ENCODE assay signal across 8 cellular contexts in genomic region chr17:57459286-57459915, GRCh38.
DNase-seq lines count a peak whose midpoint lies in the region; ATAC-seq and TF ChIP-seq lines count a peak whose summit lies in the region.

No MANE protein-coding gene starts in this region.

- intact Hi-C loops in left colon (cut with DNase I, micrococcal nuclease), result no loop called here
- intact Hi-C loops in cardiac septum (cut with DNase I), result no loop called here

- H3K36me3 Mint-ChIP-seq in WTC11, result no peaks in the 10 kb centered on the region; the same call in 1 of the 2 replicates

- DNase-seq in Daoy (ENCODE audit: low read depth), result peak; percentile 79
- no peak for DNase-seq in WTC11 (ENCODE audit: low spot score)
- no peak for DNase-seq in left colon
- DNase-seq in RPMI8226, result no peak
- no peak for DNase-seq in cardiac septum (ENCODE audit: low spot score)
- DNase-seq in DMS153 treated with DMSO at 0.1 percent for 48 hours (lab: John Stamatoyannopoulos, UW; ENCODE audit: unreplicated experiment), result no peak

- H3K4me3 ChIP-seq in HEK293 (ENCODE audit: low read depth, low read length), result no peak overlapping the region

- no peaks in the 10 kb centered on the region for H3K4me1 ChIP-seq in HEK293 (ENCODE audit: control insufficient read depth, insufficient read depth, low read length)

- H3K27ac ChIP-seq in HEK293 (ENCODE audit: extremely low read depth, low read depth, low read length), result no peak overlapping the region

- no peak for TF ChIP-seq CTCF in HEK293 (tag by site-specific recombination; IDR thresholded peaks at IDR 0.05)
- no peak for TF ChIP-seq CTCF in WTC11 (IDR thresholded peaks at IDR 0.05)

- POLR2A ChIA-PET in HEK293 (lab: Yijun Ruan, JAX) (no interaction called here), WTC11 (lab: Charles Lee) (no interaction called here)

- H3K36me3 ChIP-seq in HEK293 (ENCODE audit: control insufficient read depth in 2 of 2, insufficient read depth in 1 of 2, low read length in 2 of 2), result no peaks in the 10 kb centered on the region

- no peaks in the 10 kb centered on the region for H3K9me3 ChIP-seq in HEK293 (ENCODE audit: control insufficient read depth, insufficient read depth, low read depth, low read length)

- H3K4me3 Mint-ChIP-seq in WTC11, result no peak overlapping the region

- ATAC-seq in WTC11, result no peak
- peak; percentile 31 for ATAC-seq in left colon
- no peak for ATAC-seq in HG02763 (IDR thresholded peaks at IDR 0.05; ENCODE audit: unreplicated experiment)

- no peak overlapping the region for H3K27ac Mint-ChIP-seq in WTC11

- no peaks in the 10 kb centered on the region for H3K27me3 Mint-ChIP-seq in WTC11 (ENCODE audit: low read depth)

- peaks cover 42% of the 10 kb centered on the region for H3K4me1 Mint-ChIP-seq in WTC11

- CTCF ChIA-PET in HEK293 (lab: Yijun Ruan, JAX) (interaction anchor here (0.6 to 1.0 kb wide), 3 partner anchors 11 to 214 kb away, joined by 3 to 4 read pairs (median 4); no protein-coding TSS in a partner anchor), WTC11 (lab: Charles Lee) (interaction anchor here (2.3 kb wide), 1 partner anchor 216 kb away, joined by 13 read pairs; no protein-coding TSS in a partner anchor)

- no peaks in the 10 kb centered on the region for H3K9me3 Mint-ChIP-seq in WTC11

TF ChIP-seq in HEK293, 187 proteins besides CTCF, POLR2A, EP300 and RAD21 (continues in another document):
- TF ChIP-seq ZNF221 (tag by site-specific recombination; IDR thresholded peaks at IDR 0.05; ENCODE audit: borderline replicate concordance), result no peak
- TF ChIP-seq ZNF146 (tag by site-specific recombination; IDR thresholded peaks at IDR 0.05), result no peak
- TF ChIP-seq SP7 (tag by site-specific recombination; IDR thresholded peaks at IDR 0.05), result peak; percentile 25; the same call in 1 of the 2 replicates
- TF ChIP-seq SP2 (tag by site-specific recombination; IDR thresholded peaks at IDR 0.05), result no peak
- TF ChIP-seq FEZF1 (tag by site-specific recombination; IDR thresholded peaks at IDR 0.05), result no peak
- TF ChIP-seq ZNF530 (tag by site-specific recombination; IDR thresholded peaks at IDR 0.05; ENCODE audit: low read depth), result no peak
- no peak for TF ChIP-seq TSHZ1 (tag by site-specific recombination; IDR thresholded peaks at IDR 0.05; ENCODE audit: borderline replicate concordance)
- no peak for TF ChIP-seq GLIS2 (tag by site-specific recombination; IDR thresholded peaks at IDR 0.05)
- no peak for TF ChIP-seq ZNF513 (tag by site-specific recombination; IDR thresholded peaks at IDR 0.05)
- TF ChIP-seq HOXD13 (CRISPR knock-in tag; IDR thresholded peaks at IDR 0.05; ENCODE audit: borderline replicate concordance), result no peak
- TF ChIP-seq ZSCAN23 (tag by site-specific recombination; IDR thresholded peaks at IDR 0.05), result no peak
- TF ChIP-seq ZNF132 (tag by site-specific recombination; IDR thresholded peaks at IDR 0.05; ENCODE audit: borderline replicate concordance), result no peak

TF ChIP-seq in WTC11, 78 proteins besides CTCF, POLR2A, EP300 and RAD21:
- TF ChIP-seq ESRRA (CRISPR knock-in tag; IDR thresholded peaks at IDR 0.05; ENCODE audit: borderline replicate concordance), result no peak
- peak; percentile 78 for TF ChIP-seq GABPB1 (CRISPR knock-in tag; IDR thresholded peaks at IDR 0.05)
TF ChIP-seq in WTC11: peak in this region for 1.
